26 cellular contexts compared by ENCODE assay signal in genomic region chr12:67427336-67427735, GRCh38.
"Had no signal": no experiment of that assay in that cellular context is flagged by ENCODE, and none has a peak within 500 bp of the region (broad histone marks: within the 10 kb centered on the region; RNA-seq: fewer than 3 reads in every experiment).

No MANE protein-coding gene starts in this region.

- H3K36me3 ChIP-seq: adrenal gland, ascending aorta, esophagus muscularis mucosa, gastroesophageal sphincter, ovary, prostate gland, spleen, upper lobe of left lung had no signal

- H3K9me3 ChIP-seq: adrenal gland, ascending aorta, esophagus muscularis mucosa, gastroesophageal sphincter, ovary, prostate gland, spleen, testis, upper lobe of left lung had no signal

- DNase-seq: activated CD4-positive, alpha-beta T cell treated with anti-CD3 and anti-CD28 coated beads for 4 hours; activated CD4-positive, alpha-beta T cell treated with anti-CD3 and anti-CD28 coated beads, Interleukin-2, amount 50 U/mL, for 48 hours; activated CD4-positive, CD25-positive, alpha-beta regulatory T cell; activated CD8-positive, alpha-beta memory T cell treated with anti-CD3 and anti-CD28 coated beads, Interleukin-2, amount 50 U/mL, for 48 hours; activated naive CD4-positive, alpha-beta T cell; activated T-cell treated with anti-CD3 and anti-CD28 coated beads, Interleukin-2, amount 50 U/mL, for 4 hours; adrenal gland; dorsolateral prefrontal cortex; head of caudate nucleus; islet precursor cell; left cardiac atrium; naive thymus-derived CD4-positive, alpha-beta T cell; ovary; spleen; stimulated activated CD4-positive, alpha-beta T cell treated with anti-CD3 and anti-CD28 coated beads, Interleukin-4, amount 100 ng/mL, for 1 hour; stimulated activated naive CD4-positive, alpha-beta T cell; T-helper 17 cell; testis; upper lobe of left lung had no signal

- H3K27ac ChIP-seq: adrenal gland, ascending aorta, esophagus muscularis mucosa, gastroesophageal sphincter, ovary, prostate gland, spleen, testis, upper lobe of left lung had no signal

- H3K27ac Mint-ChIP-seq: activated naive CD8-positive, alpha-beta T cell; activated T-helper 2 cell treated with anti-CD3 and anti-CD28 coated beads, Interferon-gamma antibody, Interleukin-2, Interleukin-4, amounts not matched to agents 10 μg/mL and 5 μg/mL and 100 μg/mL, durations not matched to agents 14 hours and 24 hours and 36 hours; naive thymus-derived CD4-positive, alpha-beta T cell; T-helper 17 cell had no signal

- H3K4me1 ChIP-seq: prostate gland had no signal

- ATAC-seq: activated T-cell treated with anti-CD3 and anti-CD28 coated beads, Interleukin-2, amount 50 U/mL, for 4 hours; gastroesophageal sphincter; left cardiac atrium; naive thymus-derived CD4-positive, alpha-beta T cell; T-helper 17 cell had no signal

- H3K27me3 ChIP-seq: adrenal gland, ascending aorta, esophagus muscularis mucosa, gastroesophageal sphincter, ovary, spleen, testis, upper lobe of left lung had no signal

- H3K4me3 Mint-ChIP-seq: activated naive CD8-positive, alpha-beta T cell; activated T-cell treated with anti-CD3 and anti-CD28 coated beads, Interleukin-2, amount 50 U/mL, for 4 hours; central memory CD8-positive, alpha-beta T cell; naive thymus-derived CD4-positive, alpha-beta T cell; T-helper 17 cell had no signal

- H3K9me3 Mint-ChIP-seq: activated T-cell treated with anti-CD3 and anti-CD28 coated beads, Interleukin-2, amount 50 U/mL, for 4 hours; activated T-helper 2 cell treated with anti-CD3 and anti-CD28 coated beads, Interferon-gamma antibody, Interleukin-2, Interleukin-4, amounts not matched to agents 10 μg/mL and 5 μg/mL and 100 μg/mL, durations not matched to agents 14 hours and 24 hours and 36 hours; central memory CD8-positive, alpha-beta T cell had no signal

- H3K4me3 ChIP-seq: adrenal gland, ascending aorta, dorsolateral prefrontal cortex, esophagus muscularis mucosa, gastroesophageal sphincter, ovary, prostate gland, spleen, testis, upper lobe of left lung had no signal
